ENCODE assay signal across 8 cellular contexts in genomic region chr19:49533551-49534488, GRCh38. TPM values are rescaled to one million over a fixed set of nuclear protein-coding genes. Genes with fewer than 3 reads are reported as not detected.
DNase-seq lines count a peak whose midpoint lies in the region; ATAC-seq and TF ChIP-seq lines count a peak whose summit lies in the region.

No MANE protein-coding gene starts in this region.

- ATAC-seq in GM19455 (IDR thresholded peaks at IDR 0.05; ENCODE audit: unreplicated experiment) (peak; percentile 79), T-helper 17 cell (peak; percentile 93)

- H3K27ac Mint-ChIP-seq in CD14-positive monocyte (peak overlapping the region in 5 of 7 donors; percentile 46 to 90 (median 81)), T-helper 17 cell (peak overlapping the region; percentile 75)

- DNase-seq in CD14-positive monocyte (ENCODE audit: low spot score) (peak; percentile 74), KBM-7 (peak; percentile 75), T-helper 17 cell (peak; percentile 80 to 86 (median 80)), anterior cingulate cortex (lab: John Stamatoyannopoulos, UW) (peak in 50 of 58 donors; percentile 17 to 82 (median 57)), iPS DF 6.9 (ENCODE audit: low read depth, low spot score) (no peak), KG1 (lab: John Stamatoyannopoulos, UW) (no peak)

- in situ Hi-C loops in KBM-7 (cut with MboI; ENCODE audit: low pct_unique_long_range_greater_than_20kb, low sequenced_read_pairs), result no loop called here

- H3K27ac ChIP-seq in iPS DF 6.9 (ENCODE audit: low read length) (no peak overlapping the region), skin epidermis (peak overlapping the region in 8 of 21 experiments; percentile 3 to 65 (median 24))

- no peaks in the 10 kb centered on the region for H3K4me1 ChIP-seq in iPS DF 6.9 (ENCODE audit: control insufficient read depth, insufficient read depth, low read length)

- H3K36me3 Mint-ChIP-seq in CD14-positive monocyte, result peaks cover 55 to 82% of the 10 kb centered on the region in 2 donors
- peaks cover 2% of the 10 kb centered on the region for H3K36me3 Mint-ChIP-seq in T-helper 17 cell (ENCODE audit: low read depth)

- H3K4me3 Mint-ChIP-seq in CD14-positive monocyte (peak overlapping the region; percentile 80 to 89), T-helper 17 cell (peak overlapping the region; percentile 93)

- intact Hi-C loops in CD14-positive monocyte (cut with micrococcal nuclease), result no loop called here

- H3K27me3 Mint-ChIP-seq in CD14-positive monocyte (ENCODE audit: low read depth in 3 of 3) (peaks cover 8 to 37% (median 21%) of the 10 kb centered on the region in 3 donors), T-helper 17 cell (no peaks in the 10 kb centered on the region)

- TF ChIP-seq CTCF in CD14-positive monocyte (IDR thresholded peaks at IDR 0.05), result peak; percentile 37

- H3K9me3 Mint-ChIP-seq in CD14-positive monocyte, result peaks cover 0 to 2% (median 0%) of the 10 kb centered on the region in 7 donors

- H3K36me3 ChIP-seq in iPS DF 6.9 (ENCODE audit: control insufficient read depth, insufficient read depth, low read length), result no peaks in the 10 kb centered on the region; the same call in 1 of the 2 replicates

- WGBS in iPS DF 6.9 (ENCODE audit: insufficient coverage, insufficient read length), result no CpG with 5 or more reads among the region's 87 CpGs

- no peaks in the 10 kb centered on the region for H3K27me3 ChIP-seq in iPS DF 6.9 (ENCODE audit: control insufficient read depth, insufficient read depth, low read length)

- H3K9me3 ChIP-seq in T-helper 17 cell (ENCODE audit: control insufficient read depth, low read length, poor library complexity, severe bottlenecking) (no peaks in the 10 kb centered on the region), iPS DF 6.9 (ENCODE audit: control insufficient read depth, insufficient read depth, low read length) (no peaks in the 10 kb centered on the region)

- H3K4me3 ChIP-seq in iPS DF 6.9 (ENCODE audit: low read length) (peak overlapping the region; percentile 81; the same call in 1 of the 2 replicates), skin epidermis (peak overlapping the region; percentile 30 to 64 (median 43))

- H3K4me1 Mint-ChIP-seq in CD14-positive monocyte (peaks cover 31% of the 10 kb centered on the region), T-helper 17 cell (peaks cover 22% of the 10 kb centered on the region)

RNA-seq across cellular contexts. Expression of gene RCN3, which starts 6.0 kb away (rescaled TPM):
- not detected for polyA plus RNA-seq in CD14-positive monocyte
- 1 to 10 TPM in 1 of 2 donors, under 1 TPM in 1; 0.97 to 1.3 TPM for total RNA-seq in T-helper 17 cell

RNA-seq across cellular contexts. Expression of gene FCGRT, which starts 21.4 kb away (rescaled TPM):
- polyA plus RNA-seq in CD14-positive monocyte, result 100 to 1,000 TPM; 720 to 930 TPM
- 10 to 100 TPM; 18.7 to 24.6 TPM for total RNA-seq in T-helper 17 cell

RNA-seq across cellular contexts. Expression of gene RPS11, which starts 37.6 kb away (rescaled TPM):
- 1,000 to 10,000 TPM; 1,103 to 1,481 TPM for polyA plus RNA-seq in CD14-positive monocyte
- 1,000 to 10,000 TPM; 2,538 to 2,634 TPM for total RNA-seq in T-helper 17 cell

RNA-seq across cellular contexts. Expression of gene RPL13A, which starts 46.4 kb away (rescaled TPM):
- 100 to 1,000 TPM; 655 to 663 TPM for polyA plus RNA-seq in CD14-positive monocyte
- 1,000 to 10,000 TPM; 5,253 to 5,291 TPM for total RNA-seq in T-helper 17 cell

RNA-seq across cellular contexts. Expression of gene NOSIP, which starts 46.5 kb away (rescaled TPM):
- polyA plus RNA-seq in CD14-positive monocyte, result 100 to 1,000 TPM in 1 of 2 donors, 10 to 100 TPM in 1; 96.4 to 120 TPM
- 100 to 1,000 TPM; 161 to 195 TPM for total RNA-seq in T-helper 17 cell

Comparison
In these comparisons a context has a peak if more than half of its experiments do, and no peak if none do; other contexts are left out.
1. DNase-seq: peak in CD14-positive monocyte (single experiment), KBM-7 (single experiment), T-helper 17 cell (3 of 3) and anterior cingulate cortex (50 of 58); none in iPS DF 6.9 (single experiment) and KG1 (single experiment).